8 cellular contexts compared by ENCODE assay signal in genomic region chrX:40170830-40171512, GRCh38.
A peak's percentile ranks its signal among the peaks of the same experiment; 100 is the strongest.
DNase-seq lines count a peak whose midpoint lies in the region; ATAC-seq and TF ChIP-seq lines count a peak whose summit lies in the region.

No MANE protein-coding gene starts in this region.

- H3K9me3 ChIP-seq in lung (ENCODE audit: control insufficient read depth in 2 of 2, insufficient read depth in 1 of 2, low read length in 1 of 2) (peaks cover 0 to 19% of the 10 kb centered on the region in 2 donors), vagina (no peaks in the 10 kb centered on the region)

- no peaks in the 10 kb centered on the region for H3K27me3 Mint-ChIP-seq in activated T-helper 1 cell treated with anti-CD3 and anti-CD28 coated beads, Interleukin-12 subunit alpha, Interleukin-12 subunit beta, Interleukin-2, Interleukin-4 antibody, amounts not matched to agents 30 ng/mL and 10 ng/mL and 1 ng/mL, durations not matched to agents 14 hours and 24 hours and 36 hours (ENCODE audit: insufficient read depth)

- no peaks in the 10 kb centered on the region for H3K36me3 Mint-ChIP-seq in activated T-helper 1 cell treated with anti-CD3 and anti-CD28 coated beads, Interleukin-12 subunit alpha, Interleukin-12 subunit beta, Interleukin-2, Interleukin-4 antibody, amounts not matched to agents 30 ng/mL and 10 ng/mL and 1 ng/mL, durations not matched to agents 14 hours and 24 hours and 36 hours (ENCODE audit: low read depth)

- intact Hi-C loops in cardiac septum (cut with DNase I) (loop anchor here (5.0 kb wide), 1 partner anchor 354 kb away; no protein-coding TSS in a partner anchor), Right ventricle myocardium inferior (cut with DNase I) (loop anchor here (5.0 kb wide), 1 partner anchor 354 kb away; no protein-coding TSS in a partner anchor), vagina (cut with DNase I) (loop anchor here (5.0 kb wide), 2 partner anchors 64 to 84 kb away; no protein-coding TSS in a partner anchor)
- intact Hi-C loops in activated T-helper 1 cell treated with anti-CD3 and anti-CD28 coated beads, Interleukin-12 subunit alpha, Interleukin-12 subunit beta, Interleukin-2, Interleukin-4 antibody, amounts not matched to agents 30 ng/mL and 10 ng/mL and 1 ng/mL, durations not matched to agents 14 hours and 24 hours and 36 hours (cut with micrococcal nuclease) = loop anchor here (5.0 to 10.0 kb wide), 4 partner anchors 36 to 966 kb away; partner anchors contain the start of gene USP9X

- H3K4me3 ChIP-seq in lung (no peak overlapping the region), vagina (peak overlapping the region; percentile 41 to 46)

- TF ChIP-seq CTCF in lung (IDR thresholded peaks at IDR 0.05; ENCODE audit: control extremely low read depth, extremely low read depth) (no peak), vagina (IDR thresholded peaks at IDR 0.05) (no peak)

- H3K27me3 ChIP-seq in lung (ENCODE audit: control insufficient read depth, insufficient read depth) (peaks cover 7% of the 10 kb centered on the region), vagina (no peaks in the 10 kb centered on the region)

- H3K27ac Mint-ChIP-seq in activated T-helper 1 cell treated with anti-CD3 and anti-CD28 coated beads, Interleukin-12 subunit alpha, Interleukin-12 subunit beta, Interleukin-2, Interleukin-4 antibody, amounts not matched to agents 30 ng/mL and 10 ng/mL and 1 ng/mL, durations not matched to agents 14 hours and 24 hours and 36 hours = peak overlapping the region; percentile 96

- H3K27ac ChIP-seq in lung (ENCODE audit: low read depth in 1 of 2, low read length in 1 of 2) (peak overlapping the region; percentile 87 to 93), vagina (peak overlapping the region; percentile 80)

- no peaks in the 10 kb centered on the region for H3K9me3 Mint-ChIP-seq in activated T-helper 1 cell treated with anti-CD3 and anti-CD28 coated beads, Interleukin-12 subunit alpha, Interleukin-12 subunit beta, Interleukin-2, Interleukin-4 antibody, amounts not matched to agents 30 ng/mL and 10 ng/mL and 1 ng/mL, durations not matched to agents 14 hours and 24 hours and 36 hours

- TF ChIP-seq POLR2A in vagina (IDR thresholded peaks at IDR 0.05) = no peak

- H3K36me3 ChIP-seq in lung (ENCODE audit: control insufficient read depth in 2 of 2, insufficient read depth in 2 of 2, low read length in 2 of 2) = no peaks in the 10 kb centered on the region
- no peaks in the 10 kb centered on the region for H3K36me3 ChIP-seq in vagina

- peaks cover 5 to 10% of the 10 kb centered on the region in 2 donors for H3K4me1 ChIP-seq in lung (ENCODE audit: control insufficient read depth in 2 of 2, insufficient read depth in 2 of 2, low read length in 2 of 2)
- H3K4me1 ChIP-seq in vagina = peaks cover 61% of the 10 kb centered on the region

- peak; percentile 46 for DNase-seq in cardiac septum (ENCODE audit: low spot score)
- DNase-seq in Right ventricle myocardium inferior (ENCODE audit: missing footprints) = no peak
- no peak for DNase-seq in activated T-helper 1 cell treated with anti-CD3 and anti-CD28 coated beads, Interleukin-12 subunit alpha, Interleukin-12 subunit beta, Interleukin-2, Interleukin-4 antibody, amounts not matched to agents 30 ng/mL and 10 ng/mL and 1 ng/mL, durations not matched to agents 14 hours and 24 hours and 36 hours (ENCODE audit: low spot score)
- DNase-seq in lung (ENCODE audit: low spot score) = no peak
- no peak for DNase-seq in vagina (ENCODE audit: extremely low spot score in 2 of 2)
- DNase-seq in activated effector memory CD4-positive, alpha-beta T cell treated with Interleukin-2 at 50 U/mL for 16 hours = no peak

- WGBS in lung, 2 donors = 22% methylated on average over 14 to 17 of the region's 17 CpGs

- H3K4me1 Mint-ChIP-seq in activated T-helper 1 cell treated with anti-CD3 and anti-CD28 coated beads, Interleukin-12 subunit alpha, Interleukin-12 subunit beta, Interleukin-2, Interleukin-4 antibody, amounts not matched to agents 30 ng/mL and 10 ng/mL and 1 ng/mL, durations not matched to agents 14 hours and 24 hours and 36 hours (ENCODE audit: low read depth) = peaks cover 62% of the 10 kb centered on the region

- ATAC-seq in Right ventricle myocardium inferior = no peak
- ATAC-seq in lung (ENCODE audit: insufficient read depth, low FRiP score) = no peak
- ATAC-seq in GM19397 (IDR thresholded peaks at IDR 0.05; ENCODE audit: unreplicated experiment) = no peak
- ATAC-seq in GM18868 (IDR thresholded peaks at IDR 0.05; ENCODE audit: unreplicated experiment) = no peak

- peak overlapping the region; percentile 88 for H3K4me3 Mint-ChIP-seq in activated T-helper 1 cell treated with anti-CD3 and anti-CD28 coated beads, Interleukin-12 subunit alpha, Interleukin-12 subunit beta, Interleukin-2, Interleukin-4 antibody, amounts not matched to agents 30 ng/mL and 10 ng/mL and 1 ng/mL, durations not matched to agents 14 hours and 24 hours and 36 hours
